Comparison of ENCODE assay signal across 23 cellular contexts in genomic region chr20:26279224-26279623, GRCh38.
DNase-seq lines count a peak whose midpoint lies in the region; ATAC-seq lines count a peak whose summit lies in the region.
"Had no signal": no experiment of that assay in that cellular context is flagged by ENCODE, and none has a peak within 500 bp of the region (broad histone marks: within the 10 kb centered on the region; RNA-seq: fewer than 3 reads in every experiment).

No MANE protein-coding gene starts in this region.

- no peaks in the 10 kb centered on the region for H3K36me3 ChIP-seq in naive thymus-derived CD4-positive, alpha-beta T cell (ENCODE audit: control insufficient read depth in 2 of 3, insufficient read depth in 3 of 3, low read length in 3 of 3)

- H3K9me3 Mint-ChIP-seq in activated CD4-positive, alpha-beta T cell treated with anti-CD3 and anti-CD28 coated beads for 36 hours (ENCODE audit: low read depth), result no peaks in the 10 kb centered on the region
- peaks cover 6% of the 10 kb centered on the region for H3K9me3 Mint-ChIP-seq in activated naive CD4-positive, alpha-beta T cell treated with anti-CD3 and anti-CD28 coated beads, Interleukin-2, amount 50 U/mL, for 24 hours
- peaks cover 25% of the 10 kb centered on the region for H3K9me3 Mint-ChIP-seq in activated CD8-positive, alpha-beta T cell treated with anti-CD3 and anti-CD28 coated beads, Interleukin-2, amount 10 ng/mL, durations not matched to agents 7 days and 5 days (ENCODE audit: insufficient read depth)
- peaks cover 0 to 28% (median 3%) of the 10 kb centered on the region in 11 donors for H3K9me3 Mint-ChIP-seq in naive thymus-derived CD4-positive, alpha-beta T cell

- CTCF ChIA-PET in activated CD4-positive, alpha-beta T cell treated with anti-CD3 and anti-CD28 coated beads for 36 hours (lab: Charles Lee), result no interaction called here
- CTCF ChIA-PET in activated CD8-positive, alpha-beta T cell treated with anti-CD3 and anti-CD28 coated beads, Interleukin-2, amount 10 ng/mL, durations not matched to agents 7 days and 5 days (lab: Charles Lee), result no interaction called here
- CTCF ChIA-PET in naive thymus-derived CD4-positive, alpha-beta T cell (lab: Charles Lee), result interaction anchor here (0.7 kb wide), 1 partner anchor 73 kb away, joined by 3 read pairs; no protein-coding TSS in a partner anchor

- ATAC-seq in activated CD4-positive, alpha-beta T cell treated with anti-CD3 and anti-CD28 coated beads for 36 hours, result no peak
- no peak for ATAC-seq in activated CD8-positive, alpha-beta T cell treated with anti-CD3 and anti-CD28 coated beads, Interleukin-2, amount 10 ng/mL, durations not matched to agents 7 days and 5 days
- no peak for ATAC-seq in naive thymus-derived CD4-positive, alpha-beta T cell
- ATAC-seq: Panc1 had no signal

- H3K4me3 ChIP-seq in naive thymus-derived CD4-positive, alpha-beta T cell (ENCODE audit: low read length), result no peak overlapping the region

- peaks cover 0 to 44% of the 10 kb centered on the region in 2 donors for H3K4me1 ChIP-seq in naive thymus-derived CD4-positive, alpha-beta T cell (ENCODE audit: control insufficient read depth in 2 of 2, insufficient read depth in 2 of 2, low read length in 2 of 2)

- peaks cover 56% of the 10 kb centered on the region for H3K4me1 Mint-ChIP-seq in activated CD4-positive, alpha-beta T cell treated with anti-CD3 and anti-CD28 coated beads for 36 hours
- H3K4me1 Mint-ChIP-seq in activated naive CD4-positive, alpha-beta T cell treated with anti-CD3 and anti-CD28 coated beads, Interleukin-2, amount 50 U/mL, for 24 hours, result peaks cover 65% of the 10 kb centered on the region
- H3K4me1 Mint-ChIP-seq in activated CD8-positive, alpha-beta T cell treated with anti-CD3 and anti-CD28 coated beads, Interleukin-2, amount 10 ng/mL, durations not matched to agents 7 days and 5 days (ENCODE audit: low read depth), result peaks cover 54% of the 10 kb centered on the region
- H3K4me1 Mint-ChIP-seq in naive thymus-derived CD4-positive, alpha-beta T cell, result peaks cover 23 to 69% (median 61%) of the 10 kb centered on the region in 7 donors

- intact Hi-C loops in activated CD4-positive, alpha-beta T cell treated with anti-CD3 and anti-CD28 coated beads for 36 hours (cut with DNase I, micrococcal nuclease), result loop anchor here in 1 of 2 experiments (1.0 to 5.0 kb wide), 2 partner anchors 9 to 58 kb away; no protein-coding TSS in a partner anchor
- intact Hi-C loops in naive thymus-derived CD4-positive, alpha-beta T cell (cut with micrococcal nuclease), result loop anchor here (1.0 to 10.0 kb wide), 4 partner anchors 9 to 70 kb away; no protein-coding TSS in a partner anchor

- H3K36me3 Mint-ChIP-seq in activated CD4-positive, alpha-beta T cell treated with anti-CD3 and anti-CD28 coated beads for 36 hours (ENCODE audit: low read depth), result peaks cover 15% of the 10 kb centered on the region
- peaks cover 7% of the 10 kb centered on the region for H3K36me3 Mint-ChIP-seq in activated naive CD4-positive, alpha-beta T cell treated with anti-CD3 and anti-CD28 coated beads, Interleukin-2, amount 50 U/mL, for 24 hours
- peaks cover 69% of the 10 kb centered on the region for H3K36me3 Mint-ChIP-seq in activated CD8-positive, alpha-beta T cell treated with anti-CD3 and anti-CD28 coated beads, Interleukin-2, amount 10 ng/mL, durations not matched to agents 7 days and 5 days (ENCODE audit: low read depth)
- H3K36me3 Mint-ChIP-seq in naive thymus-derived CD4-positive, alpha-beta T cell, result peaks cover 0 to 63% (median 4%) of the 10 kb centered on the region in 5 donors

- POLR2A ChIA-PET in activated CD4-positive, alpha-beta T cell treated with anti-CD3 and anti-CD28 coated beads for 36 hours (lab: Charles Lee), result no interaction called here
- POLR2A ChIA-PET in activated CD8-positive, alpha-beta T cell treated with anti-CD3 and anti-CD28 coated beads, Interleukin-2, amount 10 ng/mL, durations not matched to agents 7 days and 5 days (lab: Charles Lee), result no interaction called here
- POLR2A ChIA-PET in naive thymus-derived CD4-positive, alpha-beta T cell (lab: Charles Lee), result interaction anchor here (0.7 kb wide), 1 partner anchor 70 kb away, joined by 3 read pairs; no protein-coding TSS in a partner anchor

- H3K27ac ChIP-seq in naive thymus-derived CD4-positive, alpha-beta T cell (ENCODE audit: low read depth, low read length), result no peak overlapping the region
- H3K27ac ChIP-seq: KMS-11 had no signal

- H3K27me3 Mint-ChIP-seq in activated CD4-positive, alpha-beta T cell treated with anti-CD3 and anti-CD28 coated beads for 36 hours, result no peaks in the 10 kb centered on the region
- H3K27me3 Mint-ChIP-seq in activated naive CD4-positive, alpha-beta T cell treated with anti-CD3 and anti-CD28 coated beads, Interleukin-2, amount 50 U/mL, for 24 hours, result no peaks in the 10 kb centered on the region
- no peaks in the 10 kb centered on the region for H3K27me3 Mint-ChIP-seq in activated CD8-positive, alpha-beta T cell treated with anti-CD3 and anti-CD28 coated beads, Interleukin-2, amount 10 ng/mL, durations not matched to agents 7 days and 5 days (ENCODE audit: low read depth)
- H3K27me3 Mint-ChIP-seq in naive thymus-derived CD4-positive, alpha-beta T cell, result no peaks in the 10 kb centered on the region

- no peak for DNase-seq in activated CD4-positive, alpha-beta T cell treated with anti-CD3 and anti-CD28 coated beads for 36 hours
- DNase-seq in activated CD4-positive, alpha-beta T cell treated with anti-CD3 and anti-CD28 coated beads, Interleukin-2, amount 50 U/mL, for 1 hour, result no peak
- no peak for DNase-seq in activated naive CD4-positive, alpha-beta T cell treated with Interleukin-2 at 50 U/mL for 16 hours
- DNase-seq in activated CD8-positive, alpha-beta T cell treated with anti-CD3 and anti-CD28 coated beads, Interleukin-2, amount 10 ng/mL, durations not matched to agents 7 days and 5 days, result no peak
- DNase-seq in naive thymus-derived CD4-positive, alpha-beta T cell, result peak in 4 of 9 donors; percentile 18 to 30 (median 26)
- DNase-seq in cerebellar cortex (ENCODE audit: low spot score), result no peak
- DNase-seq in dedifferentiated amniotic fluid mesenchymal stem cell (ENCODE audit: extremely low spot score), result no peak
- DNase-seq: 8988T, C1 segment of cervical spinal cord, COR-L47, DMS79, IMR-90, NCI-H1105, NCI-H146, NCI-H2081, NCI-H2171, NCI-H345, NCI-H524 treated with DMSO at 0.1 percent for 48 hours, NCI-H82, SIG-M5 had no signal

- no peaks in the 10 kb centered on the region for H3K27me3 ChIP-seq in naive thymus-derived CD4-positive, alpha-beta T cell (ENCODE audit: control insufficient read depth in 2 of 2, insufficient read depth in 2 of 2, low read length in 2 of 2)

- no peaks in the 10 kb centered on the region for H3K9me3 ChIP-seq in naive thymus-derived CD4-positive, alpha-beta T cell (ENCODE audit: control insufficient read depth in 2 of 3, low read length in 3 of 3)

- H3K27ac Mint-ChIP-seq in activated CD4-positive, alpha-beta T cell treated with anti-CD3 and anti-CD28 coated beads for 36 hours, result peak overlapping the region; percentile 11
- H3K27ac Mint-ChIP-seq in activated naive CD4-positive, alpha-beta T cell treated with anti-CD3 and anti-CD28 coated beads, Interleukin-2, amount 50 U/mL, for 24 hours, result peak overlapping the region; percentile 92
- peak overlapping the region; percentile 32 for H3K27ac Mint-ChIP-seq in activated CD8-positive, alpha-beta T cell treated with anti-CD3 and anti-CD28 coated beads, Interleukin-2, amount 10 ng/mL, durations not matched to agents 7 days and 5 days
- H3K27ac Mint-ChIP-seq in naive thymus-derived CD4-positive, alpha-beta T cell, result peak overlapping the region; percentile 49 to 93 (median 86)

- H3K4me3 Mint-ChIP-seq in activated CD4-positive, alpha-beta T cell treated with anti-CD3 and anti-CD28 coated beads for 36 hours, result no peak overlapping the region
- H3K4me3 Mint-ChIP-seq in activated naive CD4-positive, alpha-beta T cell treated with anti-CD3 and anti-CD28 coated beads, Interleukin-2, amount 50 U/mL, for 24 hours, result no peak overlapping the region
- H3K4me3 Mint-ChIP-seq in activated CD8-positive, alpha-beta T cell treated with anti-CD3 and anti-CD28 coated beads, Interleukin-2, amount 10 ng/mL, durations not matched to agents 7 days and 5 days, result no peak overlapping the region
- H3K4me3 Mint-ChIP-seq in naive thymus-derived CD4-positive, alpha-beta T cell, result peak overlapping the region; percentile 25 to 71 (median 61)

Comparison
In these comparisons a context has a peak if more than half of its experiments do, and no peak if none do; other contexts are left out.
1. H3K27ac Mint-ChIP-seq: peak in every context shown above with its lines; median percentile 92 in activated naive CD4-positive, alpha-beta T cell treated with anti-CD3 and anti-CD28 coated beads, Interleukin-2, amount 50 U/mL, for 24 hours; 86 in naive thymus-derived CD4-positive, alpha-beta T cell; 32 in activated CD8-positive, alpha-beta T cell treated with anti-CD3 and anti-CD28 coated beads, Interleukin-2, amount 10 ng/mL, durations not matched to agents 7 days and 5 days; 11 in activated CD4-positive, alpha-beta T cell treated with anti-CD3 and anti-CD28 coated beads for 36 hours.
2. H3K4me3 Mint-ChIP-seq: peak in naive thymus-derived CD4-positive, alpha-beta T cell (10 of 10); none in activated CD4-positive, alpha-beta T cell treated with anti-CD3 and anti-CD28 coated beads for 36 hours (single experiment), activated naive CD4-positive, alpha-beta T cell treated with anti-CD3 and anti-CD28 coated beads, Interleukin-2, amount 50 U/mL, for 24 hours (single experiment) and activated CD8-positive, alpha-beta T cell treated with anti-CD3 and anti-CD28 coated beads, Interleukin-2, amount 10 ng/mL, durations not matched to agents 7 days and 5 days (single experiment).